In genomic region chr19:39362682-39363657, GRCh38 we compare ENCODE assay signal across 7 cellular contexts. TPM values are rescaled to one million over a fixed set of nuclear protein-coding genes. Genes with fewer than 3 reads are reported as not detected.
DNase-seq lines count a peak whose midpoint lies in the region; ATAC-seq and TF ChIP-seq lines count a peak whose summit lies in the region.
"Had no signal": no experiment of that assay in that cellular context is flagged by ENCODE, and none has a peak within 500 bp of the region (broad histone marks: within the 10 kb centered on the region; RNA-seq: fewer than 3 reads in every experiment).

No MANE protein-coding gene starts in this region.

- no peak for TF ChIP-seq CTCF in epithelial cell of proximal tubule (conservative IDR thresholded peaks at IDR 0.05; ENCODE audit: low read depth, low read length)
- TF ChIP-seq CTCF in sigmoid colon (IDR thresholded peaks at IDR 0.05): no peak
- TF ChIP-seq CTCF in GM10266 (IDR thresholded peaks at IDR 0.05; ENCODE audit: control insufficient read depth, insufficient read depth, low read depth, missing control alignments): no peak

- H3K27ac ChIP-seq in sigmoid colon: peak overlapping the region; percentile 54 to 77 (median 62)
- H3K27ac ChIP-seq: SJSA1 had no signal

- DNase-seq in HT1080 (ENCODE audit: low read depth): peak; percentile 73
- DNase-seq in epithelial cell of proximal tubule (ENCODE audit: low read depth): peak; percentile 31
- DNase-seq in sigmoid colon: no peak
- no peak for DNase-seq in GM10266 (ENCODE audit: extremely low spot score)
- no peak for DNase-seq in activated CD4-positive, alpha-beta T cell treated with anti-CD3 and anti-CD28 coated beads for 4 hours

- peaks cover 3 to 91% (median 27%) of the 10 kb centered on the region in 4 donors for H3K36me3 ChIP-seq in sigmoid colon

- H3K4me3 ChIP-seq in epithelial cell of proximal tubule (ENCODE audit: low read depth, low read length) (no peak overlapping the region), sigmoid colon (no peak overlapping the region)
- H3K4me3 ChIP-seq: SJSA1 had no signal

- peaks cover 0 to 21% (median 5%) of the 10 kb centered on the region in 4 donors for H3K4me1 ChIP-seq in sigmoid colon

- TF ChIP-seq EP300 in sigmoid colon (IDR thresholded peaks at IDR 0.05): no peak

- intact Hi-C loops in sigmoid colon (cut with DNase I): no loop called here

- H3K27me3 ChIP-seq in sigmoid colon: no peaks in the 10 kb centered on the region
- H3K27me3 ChIP-seq: SJSA1 had no signal

- WGBS in sigmoid colon, 2 donors: 68 to 75% methylated on average over 6 of the region's 6 CpGs

- H3K9me3 ChIP-seq in sigmoid colon: no peaks in the 10 kb centered on the region
- H3K9me3 ChIP-seq: SJSA1 had no signal

- TF ChIP-seq POLR2A in sigmoid colon (IDR thresholded peaks at IDR 0.05): no peak

- no peak for ATAC-seq in GM18520 (IDR thresholded peaks at IDR 0.05; ENCODE audit: unreplicated experiment)

RNA-seq across cellular contexts. Expression of gene SAMD4B, which starts 20.7 kb away (rescaled TPM):
- total RNA-seq in HT1080 (2014; rRNA removed; shearing (Covaris generic)): 75.1 and 129 TPM in 2 replicates
- polyA plus RNA-seq in HT1080 (2015; cell fraction: cytosol; rRNA removed): 106 and 110 TPM in 2 replicates
- polyA plus RNA-seq in HT1080 (2015; cell fraction: nucleus; rRNA removed): 82.7 and 96.2 TPM in 2 replicates
- total RNA-seq in epithelial cell of proximal tubule: 60.0 and 65.6 TPM in 2 replicates
- 10 to 100 TPM; 37.8 to 83.6 (median 65.4) TPM for total RNA-seq in sigmoid colon
- 10 to 100 TPM; 28.4 to 79.4 (median 38.4) TPM for polyA plus RNA-seq in sigmoid colon

RNA-seq across cellular contexts. Expression of gene GMFG, which starts 27.1 kb away (rescaled TPM):
- 3.6 and 3.8 TPM in 2 replicates for total RNA-seq in HT1080 (2014; rRNA removed; shearing (Covaris generic))
- polyA plus RNA-seq in HT1080 (2015; cell fraction: cytosol; rRNA removed): 3.5 and 4.5 TPM in 2 replicates
- 0.50 and 4.8 TPM in 2 replicates for polyA plus RNA-seq in HT1080 (2015; cell fraction: nucleus; rRNA removed)
- total RNA-seq in epithelial cell of proximal tubule (not detected in 2 replicates), sigmoid colon (10 to 100 TPM in 1 of 4 donors, 1 to 10 TPM in 3; 5.3 to 23.1 (median 8.6) TPM)
- 10 to 100 TPM; 37.2 to 98.6 (median 56.5) TPM for polyA plus RNA-seq in sigmoid colon

RNA-seq across cellular contexts. Expression of gene PAF1, which starts 27.9 kb away (rescaled TPM):
- 47.3 and 56.1 TPM in 2 replicates for total RNA-seq in HT1080 (2014; rRNA removed; shearing (Covaris generic))
- 31.1 and 35.3 TPM in 2 replicates for polyA plus RNA-seq in HT1080 (2015; cell fraction: cytosol; rRNA removed)
- polyA plus RNA-seq in HT1080 (2015; cell fraction: nucleus; rRNA removed): 39.2 and 43.4 TPM in 2 replicates
- total RNA-seq in epithelial cell of proximal tubule (63.4 and 72.6 TPM in 2 replicates), sigmoid colon (10 to 100 TPM; 37.5 to 51.8 (median 43.5) TPM)
- 10 to 100 TPM; 28.2 to 40.5 (median 37.2) TPM for polyA plus RNA-seq in sigmoid colon

RNA-seq across cellular contexts. Expression of gene MED29, which starts 28.2 kb away (rescaled TPM):
- total RNA-seq in HT1080 (2014; rRNA removed; shearing (Covaris generic)): 24.6 and 47.3 TPM in 2 replicates
- polyA plus RNA-seq in HT1080 (2015; cell fraction: cytosol; rRNA removed): 24.8 and 28.7 TPM in 2 replicates
- polyA plus RNA-seq in HT1080 (2015; cell fraction: nucleus; rRNA removed): 19.0 and 23.9 TPM in 2 replicates
- total RNA-seq in epithelial cell of proximal tubule (20.9 and 34.9 TPM in 2 replicates), sigmoid colon (10 to 100 TPM; 25.2 to 44.6 (median 33.7) TPM)
- 10 to 100 TPM; 22.8 to 33.5 (median 31.0) TPM for polyA plus RNA-seq in sigmoid colon

RNA-seq across cellular contexts. Expression of gene LRFN1, which starts 42.3 kb away (rescaled TPM):
- 1.3 and 4.0 TPM in 2 replicates for total RNA-seq in HT1080 (2014; rRNA removed; shearing (Covaris generic))
- polyA plus RNA-seq in HT1080 (2015; cell fraction: cytosol; rRNA removed): 5.1 and 5.2 TPM in 2 replicates
- polyA plus RNA-seq in HT1080 (2015; cell fraction: nucleus; rRNA removed): 3.2 and 4.1 TPM in 2 replicates
- total RNA-seq in epithelial cell of proximal tubule (0.06 and 0.29 TPM in 2 replicates), sigmoid colon (1 to 10 TPM in 3 of 4 donors, under 1 TPM in 1; 0.82 to 1.8 (median 1.2) TPM)
- polyA plus RNA-seq in sigmoid colon: 1 to 10 TPM in 1 of 3 donors, under 1 TPM in 2; under 0.01 to 1.0 (median 0.23) TPM
- total RNA-seq: SJSA1 had no signal

Comparison
In these comparisons a context has a peak if more than half of its experiments do, and no peak if none do; other contexts are left out.
1. DNase-seq: peak in HT1080 (single experiment) and epithelial cell of proximal tubule (single experiment); none in sigmoid colon (single experiment), GM10266 (single experiment) and activated CD4-positive, alpha-beta T cell treated with anti-CD3 and anti-CD28 coated beads for 4 hours (0 of 2).